ENCODE assay signal across 22 cellular contexts in genomic region chr5:148858106-148858505, GRCh38.
DNase-seq lines count a peak whose midpoint lies in the region; ATAC-seq lines count a peak whose summit lies in the region.
"Had no signal": no experiment of that assay in that cellular context is flagged by ENCODE, and none has a peak within 500 bp of the region (broad histone marks: within the 10 kb centered on the region; RNA-seq: fewer than 3 reads in every experiment).

No MANE protein-coding gene starts in this region.

- peak; percentile 47 for DNase-seq in GM03348 (ENCODE audit: low spot score)
- DNase-seq in astrocyte of the hippocampus (ENCODE audit: low read depth, low spot score) = peak; percentile 43
- peak; percentile 8 for DNase-seq in iris pigment epithelial cell (ENCODE audit: low read depth)
- DNase-seq in NCI-H2081 (lab: John Stamatoyannopoulos, UW) = no peak
- DNase-seq in iPS-NIHi11 (ENCODE audit: low spot score) = no peak
- DNase-seq: activated CD4-positive, alpha-beta T cell treated with anti-CD3 and anti-CD28 coated beads, Interleukin-2, amount 50 U/mL, for 4 hours; activated CD8-positive, alpha-beta memory T cell treated with anti-CD3 and anti-CD28 coated beads, Interleukin-2, amount 50 U/mL, for 48 hours; DMS 273 treated with DMSO at 0.1 percent for 48 hours; GF-D8; left cardiac atrium; MM.1S; NCI-H146; NCI-H345; PC-3; SIG-M5; stimulated activated CD4-positive, alpha-beta T cell treated with anti-CD3 and anti-CD28 coated beads, Interleukin-2, amount 100 ng/mL, for 48 hours; stimulated activated naive CD8-positive, alpha-beta T cell treated with anti-CD3 and anti-CD28 coated beads, Interleukin-15, Interleukin-2, amounts not matched to agents 100 U/mL and 50 U/mL, for 24 hours; T-helper 2 cell; tibial artery had no signal

- ATAC-seq in HG03354 (IDR thresholded peaks at IDR 0.05; ENCODE audit: poor library complexity, severe bottlenecking, unreplicated experiment) (no peak), GM19452 (IDR thresholded peaks at IDR 0.05; ENCODE audit: unreplicated experiment) (no peak)
- ATAC-seq: GM12878; PC-3; stimulated activated naive CD8-positive, alpha-beta T cell treated with anti-CD3 and anti-CD28 coated beads, Interleukin-15, Interleukin-2, amounts not matched to agents 100 U/mL and 50 U/mL, for 24 hours had no signal

Comparison
In these comparisons a context has a peak if more than half of its experiments do, and no peak if none do; other contexts are left out.
1. DNase-seq: peak in GM03348 (single experiment), astrocyte of the hippocampus (single experiment) and iris pigment epithelial cell (single experiment); none in NCI-H2081 (0 of 2) and iPS-NIHi11 (single experiment).